16 cellular contexts compared by ENCODE assay signal in the genomic region with DNA sequence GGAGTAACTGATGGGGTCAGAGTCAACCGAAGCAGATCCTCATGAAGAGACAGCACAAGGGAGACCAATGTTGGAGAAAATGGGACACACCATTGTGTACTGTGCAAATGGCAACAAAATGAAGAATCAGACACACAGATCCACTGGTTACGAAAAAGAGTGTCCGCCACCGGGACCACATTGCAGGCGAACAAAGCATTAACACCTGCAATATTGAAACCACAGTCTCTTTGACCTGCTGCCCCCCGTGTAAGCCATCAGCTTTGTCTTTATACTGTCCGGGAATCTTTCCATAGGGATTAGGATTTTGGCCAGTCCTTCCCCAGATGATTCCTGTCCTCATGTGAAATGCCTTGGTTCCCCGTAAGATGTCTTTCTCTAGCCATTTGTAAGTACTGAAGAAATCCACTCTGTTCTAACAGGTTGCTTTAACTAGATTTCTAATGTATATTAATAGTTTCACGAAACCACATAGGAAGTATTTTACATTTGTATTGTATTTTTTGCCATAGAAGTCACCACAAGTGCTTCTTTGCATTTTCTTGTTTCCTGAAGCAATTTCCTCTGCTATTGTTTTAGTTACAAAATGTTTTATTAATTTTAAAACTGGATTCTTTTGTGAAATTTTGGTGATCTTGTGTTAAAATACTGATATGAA.
DNase-seq lines count a peak whose midpoint lies in the region; ATAC-seq and TF ChIP-seq lines count a peak whose summit lies in the region.
"Had no signal": no experiment of that assay in that cellular context is flagged by ENCODE, and none has a peak within 500 bp of the region (broad histone marks: within the 10 kb centered on the region; RNA-seq: fewer than 3 reads in every experiment).

No MANE protein-coding gene starts in this region.

- peaks cover 0 to 4% (median 0%) of the 10 kb centered on the region in 5 donors for H3K9me3 Mint-ChIP-seq in CD8-positive, alpha-beta memory T cell

- ATAC-seq in GM19467 (IDR thresholded peaks at IDR 0.05; ENCODE audit: unreplicated experiment) (peak; percentile 60), HG02840 (IDR thresholded peaks at IDR 0.05; ENCODE audit: low FRiP score, unreplicated experiment) (peak; percentile 73), Right ventricle myocardium superior (ENCODE audit: poor library complexity) (no peak)

- intact Hi-C loops in Right ventricle myocardium superior (cut with DNase I) = no loop called here

- peaks cover 11 to 25% of the 10 kb centered on the region in 2 donors for H3K27me3 Mint-ChIP-seq in CD8-positive, alpha-beta memory T cell

- H3K27ac ChIP-seq in CD8-positive, alpha-beta memory T cell (ENCODE audit: low read depth, low read length) = no peak overlapping the region
- H3K27ac ChIP-seq: ascending aorta had no signal

- POLR2A ChIA-PET in CD8-positive, alpha-beta memory T cell (lab: Charles Lee) = no interaction called here

- H3K36me3 ChIP-seq in CD8-positive, alpha-beta memory T cell (ENCODE audit: insufficient read depth, low read length) = no peaks in the 10 kb centered on the region
- H3K36me3 ChIP-seq: ascending aorta had no signal

- no peaks in the 10 kb centered on the region for H3K9me3 ChIP-seq in CD8-positive, alpha-beta memory T cell (ENCODE audit: low read length)
- H3K9me3 ChIP-seq: ascending aorta had no signal

- no peak overlapping the region for H3K4me3 ChIP-seq in Jurkat, Clone E6-1 (ENCODE audit: low read length)
- H3K4me3 ChIP-seq in CD8-positive, alpha-beta memory T cell (ENCODE audit: low read length) = no peak overlapping the region
- H3K4me3 ChIP-seq: ascending aorta had no signal

- peaks cover 0 to 4% (median 0%) of the 10 kb centered on the region in 3 donors for H3K36me3 Mint-ChIP-seq in CD8-positive, alpha-beta memory T cell

- H3K4me3 Mint-ChIP-seq in CD8-positive, alpha-beta memory T cell = peak overlapping the region in 2 of 7 donors; percentile 33 to 75
- H3K4me3 Mint-ChIP-seq: nephron had no signal

- in situ Hi-C loops in GM13977 (cut with MboI; ENCODE audit: low pct_unique_long_range_greater_than_20kb, low sequenced_read_pairs, unreplicated experiment) = no loop called here

- no peaks in the 10 kb centered on the region for H3K27me3 ChIP-seq in CD8-positive, alpha-beta memory T cell (ENCODE audit: insufficient read depth, low read length, poor library complexity, severe bottlenecking)
- H3K27me3 ChIP-seq: ascending aorta had no signal

- H3K4me1 Mint-ChIP-seq in CD8-positive, alpha-beta memory T cell = peaks cover 5 to 7% (median 5%) of the 10 kb centered on the region in 3 donors

- TF ChIP-seq CTCF in GM13977 (IDR thresholded peaks at IDR 0.05; ENCODE audit: extremely low read depth, insufficient read depth, missing control alignments) = no peak

- peak overlapping the region in 3 of 8 donors; percentile 3 to 76 (median 12) for H3K27ac Mint-ChIP-seq in CD8-positive, alpha-beta memory T cell
- H3K27ac Mint-ChIP-seq: nephron had no signal

- DNase-seq in GM13977 (ENCODE audit: low spot score) (peak; percentile 21), NCI-H1436 treated with DMSO at 0.1 percent for 48 hours (lab: John Stamatoyannopoulos, UW) (no peak), Right ventricle myocardium superior (no peak), DMS53 treated with DMSO at 0.1 percent for 48 hours (lab: John Stamatoyannopoulos, UW; ENCODE audit: unreplicated experiment) (no peak)
- DNase-seq in Jurkat, Clone E6-1 (ENCODE audit: low read depth, low spot score) = peak; percentile 10
- DNase-seq in CD8-positive, alpha-beta memory T cell = no peak
- DNase-seq: activated T-cell treated with anti-CD3 and anti-CD28 coated beads, Interleukin-2, amount 50 U/mL, for 1 hour; AML-193; effector CD8-positive, alpha-beta T cell; Kasumi-1; NCI-H2171 treated with DMSO at 0.1 percent for 48 hours; trophoblast cell had no signal

- no peaks in the 10 kb centered on the region for H3K4me1 ChIP-seq in CD8-positive, alpha-beta memory T cell (ENCODE audit: insufficient read depth, low read length)
- H3K4me1 ChIP-seq: ascending aorta had no signal

- CTCF ChIA-PET in CD8-positive, alpha-beta memory T cell (lab: Charles Lee) = no interaction called here

Comparison
In these comparisons a context has a peak if more than half of its experiments do, and no peak if none do; other contexts are left out.
1. DNase-seq: peak in GM13977 (single experiment) and Jurkat, Clone E6-1 (single experiment); none in NCI-H1436 treated with DMSO at 0.1 percent for 48 hours (single experiment), Right ventricle myocardium superior (single experiment), DMS53 treated with DMSO at 0.1 percent for 48 hours (single experiment) and CD8-positive, alpha-beta memory T cell (0 of 5).